In the genomic region with DNA sequence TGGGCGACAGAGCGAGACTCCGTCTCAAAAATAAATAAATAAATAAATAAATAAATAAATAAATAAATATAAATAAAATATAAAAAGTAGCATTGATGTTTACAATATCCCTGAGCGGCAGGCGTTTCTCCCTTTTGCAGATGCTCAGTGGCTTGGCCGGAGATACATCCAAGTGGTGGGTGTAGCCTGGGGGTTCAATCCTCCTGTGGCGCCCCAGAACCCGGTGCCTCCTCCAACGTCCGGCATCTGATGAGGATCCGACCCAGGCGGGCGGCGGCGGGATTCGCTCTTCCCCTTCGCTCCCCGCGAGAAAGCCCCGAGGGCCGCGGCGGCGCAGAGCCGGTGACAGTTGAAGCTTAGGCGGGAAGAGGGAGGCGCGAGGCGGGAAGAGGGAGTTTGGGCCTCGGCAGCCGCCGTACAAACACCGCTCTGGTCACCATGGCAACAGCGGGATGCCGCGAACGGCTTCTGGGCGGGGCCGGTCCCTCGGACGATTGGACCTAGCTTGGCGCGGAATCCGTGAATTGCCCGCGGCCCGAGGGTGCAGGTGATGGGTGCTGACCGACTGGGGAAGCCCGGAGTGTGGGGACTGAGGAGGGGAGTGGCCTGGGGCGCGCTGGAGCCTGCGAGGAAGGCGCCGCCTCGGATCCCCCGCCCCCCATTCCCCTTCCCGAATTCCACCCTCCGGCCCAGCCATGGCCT, we compare ENCODE assay signal across 8 cellular contexts. TPM values are rescaled to one million over a fixed set of nuclear protein-coding genes. Genes with fewer than 3 reads are reported as not detected.
DNase-seq lines count a peak whose midpoint lies in the region; ATAC-seq and TF ChIP-seq lines count a peak whose summit lies in the region.

No MANE protein-coding gene starts in this region.

- H3K27me3 ChIP-seq in CD4-positive, alpha-beta memory T cell (ENCODE audit: insufficient read depth, low read length), result no peaks in the 10 kb centered on the region

- POLR2A ChIA-PET in CD4-positive, alpha-beta memory T cell (lab: Charles Lee; ENCODE audit: partially characterized antibody), result interaction anchor here (0.9 to 5.0 kb wide), 5 partner anchors 12 to 133 kb away, joined by 3 to 91 read pairs (median 3); a partner anchor contains a TSS

- H3K4me1 ChIP-seq in CD4-positive, alpha-beta memory T cell (ENCODE audit: insufficient read depth, low read length), result peaks cover 21% of the 10 kb centered on the region

- TF ChIP-seq CTCF in fibroblast of pulmonary artery (IDR thresholded peaks at IDR 0.05; ENCODE audit: low read length, missing control alignments), result no peak

- peak; percentile 81 for ATAC-seq in GM21423 (IDR thresholded peaks at IDR 0.05; ENCODE audit: unreplicated experiment)
- ATAC-seq in activated T-helper 17 cell treated with anti-CD3 and anti-CD28 coated beads, Interleukin-2, amount 50 U/mL, for 72 hours (replicated peaks), result peak; percentile 82
- peak; percentile 90 to 95 for ATAC-seq in natural killer cell treated with Interleukin-12 subunit alpha and Interleukin-12 subunit beta and Interleukin-15 and Interleukin-18, amount 100 ng/mL, for 72 hours
- peak; percentile 86 to 89 for ATAC-seq in stimulated activated naive B cell treated with anti-CD40 and anti-IgM and Interleukin-4, amounts not matched to agents 10 μg/mL and 1 μg/mL and 100 μg/mL, for 72 hours (replicated peaks)

- H3K27me3 Mint-ChIP-seq in CD4-positive, alpha-beta memory T cell, result no peaks in the 10 kb centered on the region
- H3K27me3 Mint-ChIP-seq in activated T-helper 17 cell treated with anti-CD3 and anti-CD28 coated beads, Interleukin-2, amount 50 U/mL, for 72 hours, result no peaks in the 10 kb centered on the region
- no peaks in the 10 kb centered on the region for H3K27me3 Mint-ChIP-seq in natural killer cell treated with Interleukin-12 subunit alpha and Interleukin-12 subunit beta and Interleukin-15 and Interleukin-18, amount 100 ng/mL, for 72 hours
- H3K27me3 Mint-ChIP-seq in stimulated activated naive B cell treated with anti-CD40 and anti-IgM and Interleukin-4, amounts not matched to agents 10 μg/mL and 1 μg/mL and 100 μg/mL, for 72 hours, result no peaks in the 10 kb centered on the region

- peak overlapping the region; percentile 23 to 64 for H3K4me3 ChIP-seq in CD4-positive, alpha-beta memory T cell (ENCODE audit: low read length in 2 of 2)
- peak overlapping the region; percentile 85 for H3K4me3 ChIP-seq in fibroblast of pulmonary artery (replicated peaks; ENCODE audit: low read depth, low read length)

- H3K4me1 Mint-ChIP-seq in CD4-positive, alpha-beta memory T cell, result peaks cover 10 to 31% (median 23%) of the 10 kb centered on the region in 4 donors
- H3K4me1 Mint-ChIP-seq in activated T-helper 17 cell treated with anti-CD3 and anti-CD28 coated beads, Interleukin-2, amount 50 U/mL, for 72 hours, result peaks cover 11% of the 10 kb centered on the region
- peaks cover 13 to 25% of the 10 kb centered on the region in 2 donors for H3K4me1 Mint-ChIP-seq in natural killer cell treated with Interleukin-12 subunit alpha and Interleukin-12 subunit beta and Interleukin-15 and Interleukin-18, amount 100 ng/mL, for 72 hours (ENCODE audit: low read depth in 2 of 2)
- H3K4me1 Mint-ChIP-seq in stimulated activated naive B cell treated with anti-CD40 and anti-IgM and Interleukin-4, amounts not matched to agents 10 μg/mL and 1 μg/mL and 100 μg/mL, for 72 hours, result peaks cover 20 to 26% of the 10 kb centered on the region in 2 donors

- H3K36me3 Mint-ChIP-seq in CD4-positive, alpha-beta memory T cell, result peaks cover 0 to 1% of the 10 kb centered on the region in 2 donors
- H3K36me3 Mint-ChIP-seq in activated T-helper 17 cell treated with anti-CD3 and anti-CD28 coated beads, Interleukin-2, amount 50 U/mL, for 72 hours (ENCODE audit: low read depth), result peaks cover 16% of the 10 kb centered on the region
- H3K36me3 Mint-ChIP-seq in natural killer cell treated with Interleukin-12 subunit alpha and Interleukin-12 subunit beta and Interleukin-15 and Interleukin-18, amount 100 ng/mL, for 72 hours, result no peaks in the 10 kb centered on the region
- no peaks in the 10 kb centered on the region for H3K36me3 Mint-ChIP-seq in stimulated activated naive B cell treated with anti-CD40 and anti-IgM and Interleukin-4, amounts not matched to agents 10 μg/mL and 1 μg/mL and 100 μg/mL, for 72 hours

- H3K27ac Mint-ChIP-seq in CD4-positive, alpha-beta memory T cell, result peak overlapping the region in 6 of 7 donors; percentile 53 to 94 (median 79)
- H3K27ac Mint-ChIP-seq in activated T-helper 17 cell treated with anti-CD3 and anti-CD28 coated beads, Interleukin-2, amount 50 U/mL, for 72 hours, result peak overlapping the region; percentile 86
- H3K27ac Mint-ChIP-seq in natural killer cell treated with Interleukin-12 subunit alpha and Interleukin-12 subunit beta and Interleukin-15 and Interleukin-18, amount 100 ng/mL, for 72 hours, result peak overlapping the region; percentile 71 to 74
- peak overlapping the region; percentile 92 for H3K27ac Mint-ChIP-seq in stimulated activated naive B cell treated with anti-CD40 and anti-IgM and Interleukin-4, amounts not matched to agents 10 μg/mL and 1 μg/mL and 100 μg/mL, for 72 hours

- H3K9me3 ChIP-seq in CD4-positive, alpha-beta memory T cell (ENCODE audit: control insufficient read depth in 1 of 2, low read length in 2 of 2), result no peaks in the 10 kb centered on the region

- peaks cover 0 to 2% (median 0%) of the 10 kb centered on the region in 8 donors for H3K9me3 Mint-ChIP-seq in CD4-positive, alpha-beta memory T cell
- no peaks in the 10 kb centered on the region for H3K9me3 Mint-ChIP-seq in activated T-helper 17 cell treated with anti-CD3 and anti-CD28 coated beads, Interleukin-2, amount 50 U/mL, for 72 hours
- no peaks in the 10 kb centered on the region for H3K9me3 Mint-ChIP-seq in natural killer cell treated with Interleukin-12 subunit alpha and Interleukin-12 subunit beta and Interleukin-15 and Interleukin-18, amount 100 ng/mL, for 72 hours
- no peaks in the 10 kb centered on the region for H3K9me3 Mint-ChIP-seq in stimulated activated naive B cell treated with anti-CD40 and anti-IgM and Interleukin-4, amounts not matched to agents 10 μg/mL and 1 μg/mL and 100 μg/mL, for 72 hours

- CTCF ChIA-PET in CD4-positive, alpha-beta memory T cell (lab: Charles Lee; ENCODE audit: partially characterized antibody), result interaction anchor here (0.6 to 4.1 kb wide), 4 partner anchors 10 to 206 kb away, joined by 3 to 21 read pairs (median 4); a partner anchor contains a TSS

- DNase-seq in CD4-positive, alpha-beta memory T cell, result peak; percentile 80 to 88 (median 82)
- peak; percentile 94 for DNase-seq in LoVo (ENCODE audit: low spot score)
- peak; percentile 92 for DNase-seq in RPMI7951 (ENCODE audit: low read depth)
- DNase-seq in fibroblast of pulmonary artery (ENCODE audit: low read depth), result peak; percentile 94
- peak; percentile 97 for DNase-seq in natural killer cell treated with Interleukin-12 subunit alpha and Interleukin-12 subunit beta and Interleukin-15 and Interleukin-18, amount 100 ng/mL, for 72 hours (ENCODE audit: low spot score)
- DNase-seq in stimulated activated naive B cell treated with anti-CD40 and anti-IgM and Interleukin-4, amounts not matched to agents 10 μg/mL and 1 μg/mL and 100 μg/mL, for 72 hours, result peak; percentile 90

- H3K36me3 ChIP-seq in CD4-positive, alpha-beta memory T cell (ENCODE audit: insufficient read depth, low read length), result no peaks in the 10 kb centered on the region

- H3K27ac ChIP-seq in CD4-positive, alpha-beta memory T cell (ENCODE audit: low read depth, low read length), result no peak overlapping the region

- intact Hi-C loops in CD4-positive, alpha-beta memory T cell (cut with micrococcal nuclease), result loop anchor here (1.0 kb wide), 2 partner anchors 12 to 38 kb away; a partner anchor contains a TSS

- peak overlapping the region; percentile 84 to 93 (median 87) for H3K4me3 Mint-ChIP-seq in CD4-positive, alpha-beta memory T cell
- H3K4me3 Mint-ChIP-seq in activated T-helper 17 cell treated with anti-CD3 and anti-CD28 coated beads, Interleukin-2, amount 50 U/mL, for 72 hours, result peak overlapping the region; percentile 79
- peak overlapping the region; percentile 85 for H3K4me3 Mint-ChIP-seq in natural killer cell treated with Interleukin-12 subunit alpha and Interleukin-12 subunit beta and Interleukin-15 and Interleukin-18, amount 100 ng/mL, for 72 hours
- H3K4me3 Mint-ChIP-seq in stimulated activated naive B cell treated with anti-CD40 and anti-IgM and Interleukin-4, amounts not matched to agents 10 μg/mL and 1 μg/mL and 100 μg/mL, for 72 hours, result peak overlapping the region; percentile 86 to 93

RNA-seq across cellular contexts. Expression of a gene that starts 12.7 kb away (rescaled TPM):
- 100 to 1,000 TPM; 558 to 563 TPM for total RNA-seq in CD4-positive, alpha-beta memory T cell
- polyA plus RNA-seq in CD4-positive, alpha-beta memory T cell, result 1,000 to 10,000 TPM; 1,058 to 1,115 TPM
- total RNA-seq in RPMI7951 (2014; rRNA removed; shearing (Covaris generic)), result 1,895 and 1,949 TPM in 2 replicates
- 1,000 to 10,000 TPM; 2,200 to 3,862 TPM for total RNA-seq in activated T-helper 17 cell treated with anti-CD3 and anti-CD28 coated beads, Interleukin-2, amount 50 U/mL, for 72 hours
- 1,000 to 10,000 TPM; 1,789 to 1,983 TPM for total RNA-seq in natural killer cell treated with Interleukin-12 subunit alpha and Interleukin-12 subunit beta and Interleukin-15 and Interleukin-18, amount 100 ng/mL, for 72 hours

RNA-seq across cellular contexts. Expression of a gene that starts 21.8 kb away (rescaled TPM):
- total RNA-seq in CD4-positive, alpha-beta memory T cell, result not detected
- not detected for polyA plus RNA-seq in CD4-positive, alpha-beta memory T cell
- 0.12 and 0.49 TPM in 2 replicates for total RNA-seq in RPMI7951 (2014; rRNA removed; shearing (Covaris generic))
- 1 to 10 TPM; 1.9 to 7.4 TPM for total RNA-seq in activated T-helper 17 cell treated with anti-CD3 and anti-CD28 coated beads, Interleukin-2, amount 50 U/mL, for 72 hours
- total RNA-seq in natural killer cell treated with Interleukin-12 subunit alpha and Interleukin-12 subunit beta and Interleukin-15 and Interleukin-18, amount 100 ng/mL, for 72 hours, result 1 to 10 TPM; 1.4 to 5.3 TPM

RNA-seq across cellular contexts. Expression of a gene that starts 23.0 kb away (rescaled TPM):
- total RNA-seq in CD4-positive, alpha-beta memory T cell, result 10 to 100 TPM; 75.8 to 86.3 TPM
- 100 to 1,000 TPM; 167 to 276 TPM for polyA plus RNA-seq in CD4-positive, alpha-beta memory T cell
- 101 and 136 TPM in 2 replicates for total RNA-seq in RPMI7951 (2014; rRNA removed; shearing (Covaris generic))
- total RNA-seq in activated T-helper 17 cell treated with anti-CD3 and anti-CD28 coated beads, Interleukin-2, amount 50 U/mL, for 72 hours, result 100 to 1,000 TPM; 111 to 147 TPM
- 100 to 1,000 TPM; 144 to 148 TPM for total RNA-seq in natural killer cell treated with Interleukin-12 subunit alpha and Interleukin-12 subunit beta and Interleukin-15 and Interleukin-18, amount 100 ng/mL, for 72 hours

RNA-seq across cellular contexts. Expression of a gene that starts 29.8 kb away (rescaled TPM):
- total RNA-seq in CD4-positive, alpha-beta memory T cell, result not detected
- polyA plus RNA-seq in CD4-positive, alpha-beta memory T cell, result not detected
- total RNA-seq in RPMI7951 (2014; rRNA removed; shearing (Covaris generic)), result not detected in 2 replicates
- not detected for total RNA-seq in activated T-helper 17 cell treated with anti-CD3 and anti-CD28 coated beads, Interleukin-2, amount 50 U/mL, for 72 hours
- not detected for total RNA-seq in natural killer cell treated with Interleukin-12 subunit alpha and Interleukin-12 subunit beta and Interleukin-15 and Interleukin-18, amount 100 ng/mL, for 72 hours

RNA-seq across cellular contexts. Expression of a gene that starts 38.9 kb away (rescaled TPM):
- 1 to 10 TPM; 1.3 to 1.4 TPM for total RNA-seq in CD4-positive, alpha-beta memory T cell
- polyA plus RNA-seq in CD4-positive, alpha-beta memory T cell, result under 1 TPM in 1 of 2 donors, not detected in 1; 0.36 TPM
- total RNA-seq in RPMI7951 (2014; rRNA removed; shearing (Covaris generic)), result 0.10 and 0.48 TPM in 2 replicates
- total RNA-seq in activated T-helper 17 cell treated with anti-CD3 and anti-CD28 coated beads, Interleukin-2, amount 50 U/mL, for 72 hours, result 1 to 10 TPM; 1.1 to 3.7 TPM
- total RNA-seq in natural killer cell treated with Interleukin-12 subunit alpha and Interleukin-12 subunit beta and Interleukin-15 and Interleukin-18, amount 100 ng/mL, for 72 hours, result under 1 TPM; 0.29 to 0.78 TPM
